Comparison of ENCODE assay signal across 11 cellular contexts in genomic region chr14:73236752-73237218, GRCh38. TPM values are rescaled to one million over a fixed set of nuclear protein-coding genes. Genes with fewer than 3 reads are reported as not detected.
DNase-seq lines count a peak whose midpoint lies in the region; ATAC-seq and TF ChIP-seq lines count a peak whose summit lies in the region.
"Had no signal": no experiment of that assay in that cellular context is flagged by ENCODE, and none has a peak within 500 bp of the region (broad histone marks: within the 10 kb centered on the region; RNA-seq: fewer than 3 reads in every experiment).

No MANE protein-coding gene starts in this region.

- 0 out of 4 replicates have a peak, but pooled peaks cover 0 to 4% of the 10 kb centered on the region in 2 experiments for H3K79me1 ChIP-seq in IMR-90 (ENCODE audit: low read depth in 1 of 2, low read length in 2 of 2)

- no peak for ATAC-seq in CD8-positive, alpha-beta T cell
- no peak for ATAC-seq in IMR-90 (ENCODE audit: low read depth)
- no peak for ATAC-seq in HG03139 (IDR thresholded peaks at IDR 0.05; ENCODE audit: unreplicated experiment)

- WGBS in IMR-90 (ENCODE audit: extremely low coverage in 2 of 2, insufficient read length in 1 of 2), 2 experiments = 52% methylated on average over 3 of the region's 7 CpGs; no CpG with 5 or more reads in 1 of the 2 experiments

- dilution Hi-C loops in IMR-90 (cut with HindIII; ENCODE audit: low sequenced_read_pairs, unreplicated experiment) = no loop called here

- intact Hi-C loops in CD8-positive, alpha-beta T cell (cut with DNase I, micrococcal nuclease) = no loop called here
- intact Hi-C loops in IMR-90 (cut with micrococcal nuclease) = no loop called here

- H3K27ac ChIP-seq in CD8-positive, alpha-beta T cell (ENCODE audit: low read depth, low read length) = no peak overlapping the region
- H3K27ac ChIP-seq in IMR-90 (ENCODE audit: insufficient read depth, low read length) (no peak overlapping the region), duodenal mucosa (ENCODE audit: low read depth, low read length) (no peak overlapping the region)
- H3K27ac ChIP-seq: left lung, PC-9 had no signal

- H3K9me3 Mint-ChIP-seq in CD8-positive, alpha-beta T cell = no peaks in the 10 kb centered on the region
- no peaks in the 10 kb centered on the region for H3K9me3 Mint-ChIP-seq in neural crest cell

- H3K9me1 ChIP-seq in IMR-90 (ENCODE audit: insufficient read depth, low read length) = peaks cover 8% of the 10 kb centered on the region

- no peak overlapping the region for H3K4ac ChIP-seq in IMR-90 (ENCODE audit: low read depth, low read length)

- H4K20me1 ChIP-seq in IMR-90 (ENCODE audit: insufficient read depth, low read length) = peaks cover 5% of the 10 kb centered on the region; the same call in 1 of the 2 replicates

- in situ Hi-C loops in IMR-90 (cut with MboI; ENCODE audit: low sequenced_read_pairs) = no loop called here

- peaks cover 16% of the 10 kb centered on the region for H3K4me1 Mint-ChIP-seq in CD8-positive, alpha-beta T cell (ENCODE audit: low read depth)
- peaks cover 49% of the 10 kb centered on the region for H3K4me1 Mint-ChIP-seq in neural crest cell

- H3K27me3 Mint-ChIP-seq in CD8-positive, alpha-beta T cell (ENCODE audit: low read depth) = peaks cover 59% of the 10 kb centered on the region
- peaks cover 74% of the 10 kb centered on the region for H3K27me3 Mint-ChIP-seq in neural crest cell (ENCODE audit: low read depth)

- no peak overlapping the region for H3K56ac ChIP-seq in IMR-90 (ENCODE audit: extremely low read depth, insufficient read depth, low read length)

- CTCF ChIA-PET in CD8-positive, alpha-beta T cell (lab: Charles Lee) = no interaction called here
- CTCF ChIA-PET in IMR-90 (lab: Yijun Ruan, JAX) = no interaction called here

- H3K36me3 Mint-ChIP-seq in CD8-positive, alpha-beta T cell = no peaks in the 10 kb centered on the region
- peaks cover 2% of the 10 kb centered on the region for H3K36me3 Mint-ChIP-seq in neural crest cell (ENCODE audit: low read depth)

- TF ChIP-seq CTCF in CD8-positive, alpha-beta T cell (IDR thresholded peaks at IDR 0.05) = no peak
- TF ChIP-seq CTCF in IMR-90 (conservative IDR thresholded peaks at IDR 0.05; ENCODE audit: low read depth, low read length) (no peak), neural crest cell (conservative IDR thresholded peaks at IDR 0.05) (no peak)

- H3K4me3 Mint-ChIP-seq in CD8-positive, alpha-beta T cell = peak overlapping the region; percentile 55
- peak overlapping the region; percentile 72 for H3K4me3 Mint-ChIP-seq in neural crest cell

- no TSS peak for BruUV-seq in IMR-90 (replicated peaks; lab: Mats Ljungman, UMichigan)

- no peak overlapping the region for H2BK20ac ChIP-seq in IMR-90 (ENCODE audit: low read depth, low read length)

- TF ChIP-seq POLR2A in IMR-90 (IDR thresholded peaks at IDR 0.05; ENCODE audit: low read depth, low read length) = no peak

- POLR2A ChIA-PET in CD8-positive, alpha-beta T cell (lab: Charles Lee) = no interaction called here
- POLR2A ChIA-PET in IMR-90 (lab: Charles Lee; ENCODE audit: unreplicated experiment) = no interaction called here

- peaks cover 10% of the 10 kb centered on the region for H3K27me3 ChIP-seq in CD8-positive, alpha-beta T cell (ENCODE audit: insufficient read depth, low read length)
- H3K27me3 ChIP-seq in IMR-90 (ENCODE audit: control insufficient read depth, insufficient read depth, low read length) (peaks cover 57% of the 10 kb centered on the region), duodenal mucosa (ENCODE audit: control insufficient read depth in 1 of 2, insufficient read depth in 2 of 2, low read length in 2 of 2) (peaks cover 10 to 23% of the 10 kb centered on the region in 2 donors)

- H2BK120ac ChIP-seq in IMR-90 (ENCODE audit: low read depth, low read length) = no peak overlapping the region

- H3K23ac ChIP-seq in IMR-90 (ENCODE audit: low read depth, low read length) = peak overlapping the region; percentile 18; the same call in 1 of the 2 replicates

- no peak overlapping the region for H3K27ac Mint-ChIP-seq in CD8-positive, alpha-beta T cell
- no peak overlapping the region for H3K27ac Mint-ChIP-seq in neural crest cell (ENCODE audit: unreplicated experiment)

- no peak overlapping the region for H3K18ac ChIP-seq in IMR-90 (ENCODE audit: low read depth, low read length)

- no peak overlapping the region for H3K4me2 ChIP-seq in IMR-90 (ENCODE audit: low read depth, low read length)
- H3K4me2 ChIP-seq: PC-9 had no signal

- TF ChIP-seq RAD21 in IMR-90 (IDR thresholded peaks at IDR 0.05; ENCODE audit: low read length) = no peak

- no peaks in the 10 kb centered on the region for H3K9me3 ChIP-seq in CD8-positive, alpha-beta T cell (ENCODE audit: low read length)
- no peaks in the 10 kb centered on the region for H3K9me3 ChIP-seq in IMR-90 (ENCODE audit: control insufficient read depth, insufficient read depth, low read length)
- no peaks in the 10 kb centered on the region for H3K9me3 ChIP-seq in duodenal mucosa (ENCODE audit: control insufficient read depth in 1 of 2, low read length in 2 of 2)
- H3K9me3 ChIP-seq: left lung had no signal

- DNase-seq in CD8-positive, alpha-beta T cell = no peak
- no peak for DNase-seq in IMR-90
- DNase-seq in neural crest cell (ENCODE audit: low read depth, low spot score) = no peak
- DNase-seq in islet precursor cell = no peak
- DNase-seq in NCI-H69 (lab: John Stamatoyannopoulos, UW) = no peak
- DNase-seq in iPS-NIHi11 (ENCODE audit: low spot score) = no peak
- DNase-seq: DMS153 had no signal

- no peaks in the 10 kb centered on the region for H3K36me3 ChIP-seq in CD8-positive, alpha-beta T cell (ENCODE audit: insufficient read depth, low read length)
- no peaks in the 10 kb centered on the region for H3K36me3 ChIP-seq in IMR-90 (ENCODE audit: control insufficient read depth, insufficient read depth, low read length)
- no peaks in the 10 kb centered on the region for H3K36me3 ChIP-seq in duodenal mucosa (ENCODE audit: control insufficient read depth in 1 of 2, insufficient read depth in 2 of 2, low read length in 2 of 2)
- H3K36me3 ChIP-seq: left lung had no signal

- H2AK5ac ChIP-seq in IMR-90 (ENCODE audit: low read depth, low read length) = no peak overlapping the region

- H2AFZ ChIP-seq in IMR-90 (replicated peaks; ENCODE audit: low read length, poor library complexity) = no peak overlapping the region
- H2AFZ ChIP-seq: PC-9 had no signal

- no peak overlapping the region for H4K5ac ChIP-seq in IMR-90 (ENCODE audit: low read depth, low read length)

- H2BK15ac ChIP-seq in IMR-90 (ENCODE audit: low read depth, low read length) = no peak overlapping the region

- no peak overlapping the region for H3K14ac ChIP-seq in IMR-90 (replicated peaks; ENCODE audit: low read depth, low read length)

- no peak overlapping the region for H3K4me3 ChIP-seq in CD8-positive, alpha-beta T cell (ENCODE audit: low read depth, low read length)
- H3K4me3 ChIP-seq in IMR-90 (ENCODE audit: insufficient read depth, low read depth, low read length) = no peak overlapping the region
- peak overlapping the region; percentile 58 to 60 for H3K4me3 ChIP-seq in duodenal mucosa (ENCODE audit: low read depth in 1 of 2, low read length in 2 of 2)
- H3K4me3 ChIP-seq: PC-9 had no signal

- no peak overlapping the region for H2AK9ac ChIP-seq in IMR-90 (replicated peaks; ENCODE audit: low read depth, low read length, poor library complexity)

- peaks cover 10% of the 10 kb centered on the region for H3K4me1 ChIP-seq in CD8-positive, alpha-beta T cell (ENCODE audit: insufficient read depth, low read length)
- H3K4me1 ChIP-seq in IMR-90 (ENCODE audit: control insufficient read depth, insufficient read depth, low read length) (peaks cover 25% of the 10 kb centered on the region), duodenal mucosa (ENCODE audit: control insufficient read depth in 1 of 2, insufficient read depth in 2 of 2, low read length in 2 of 2) (peaks cover 27 to 28% of the 10 kb centered on the region in 2 donors)

- H4K91ac ChIP-seq in IMR-90 (ENCODE audit: insufficient read depth, low read depth, low read length) = no peak overlapping the region

- H3K9ac ChIP-seq in IMR-90 (ENCODE audit: low read depth, low read length) (no peak overlapping the region), duodenal mucosa (ENCODE audit: low read depth in 1 of 2, low read length in 2 of 2) (no peak overlapping the region)

- H4K8ac ChIP-seq in IMR-90 (ENCODE audit: low read depth in 2 of 2, low read length in 2 of 2) = no peak overlapping the region

- no peak overlapping the region for H2BK5ac ChIP-seq in IMR-90 (ENCODE audit: low read depth, low read length, poor library complexity, severe bottlenecking)

TF ChIP-seq in IMR-90, 13 proteins besides CTCF, POLR2A, EP300 and RAD21 (continues in another document):
- TF ChIP-seq CHD1 (IDR thresholded peaks at IDR 0.05; ENCODE audit: low read depth, low read length) (no peak), MXI1 (IDR thresholded peaks at IDR 0.05; ENCODE audit: borderline replicate concordance, low read depth, low read length) (no peak), BHLHE40 (IDR thresholded peaks at IDR 0.05; ENCODE audit: low read depth, low read length) (no peak), FOS (IDR thresholded peaks at IDR 0.05; ENCODE audit: low read depth, low read length) (no peak), NFE2L2 (IDR thresholded peaks at IDR 0.05; ENCODE audit: low read depth, low read length) (no peak), MAFK (IDR thresholded peaks at IDR 0.05; ENCODE audit: low read depth, low read length) (no peak), ELK1 (IDR thresholded peaks at IDR 0.05; ENCODE audit: borderline replicate concordance, low read depth, low read length) (no peak), RFX5 (IDR thresholded peaks at IDR 0.05; ENCODE audit: low read depth, low read length) (no peak), RCOR1 (IDR thresholded peaks at IDR 0.05; ENCODE audit: insufficient replicate concordance, low read length) (no peak), MAZ (IDR thresholded peaks at IDR 0.05; ENCODE audit: borderline replicate concordance, low read depth, low read length) (no peak), CEBPB (IDR thresholded peaks at IDR 0.05; ENCODE audit: low read depth, low read length) (no peak), SMC3 (IDR thresholded peaks at IDR 0.05; ENCODE audit: low read depth, low read length) (no peak)

RNA-seq across cellular contexts. Expression of gene PAPLN, which starts 0.5 kb away (rescaled TPM):
- total RNA-seq in CD8-positive, alpha-beta T cell = not detected
- total RNA-seq in IMR-90 (2012; rRNA removed) (0.28 and 0.36 TPM in 2 replicates), neural crest cell (2.7 and 4.1 TPM in 2 replicates)
- 0.83 and 1.2 TPM in 2 replicates for polyA plus RNA-seq in IMR-90 (2012; rRNA removed)
- 0.34 and 0.79 TPM in 2 replicates for polyA plus RNA-seq in IMR-90 (2012; cell fraction: cytosol; rRNA removed)
- 10.9 and 11.7 TPM in 2 replicates for polyA plus RNA-seq in IMR-90 (2012; cell fraction: nucleus; rRNA removed; ENCODE audit: low replicate concordance)
- total RNA-seq: PC-9 had no signal

Comparison
In these comparisons a context has a peak if more than half of its experiments do, and no peak if none do; other contexts are left out.
1. H3K4me3 ChIP-seq: peak in duodenal mucosa (2 of 2); none in CD8-positive, alpha-beta T cell (single experiment) and IMR-90 (single experiment).